Comparison of ENCODE assay signal across 25 cellular contexts in genomic region chr19:5060591-5061339, GRCh38.
DNase-seq lines count a peak whose midpoint lies in the region; ATAC-seq and TF ChIP-seq lines count a peak whose summit lies in the region.
"Had no signal": no experiment of that assay in that cellular context is flagged by ENCODE, and none has a peak within 500 bp of the region (broad histone marks: within the 10 kb centered on the region; RNA-seq: fewer than 3 reads in every experiment).

No MANE protein-coding gene starts in this region.

- TF ChIP-seq CTCF in GM23338 (conservative IDR thresholded peaks at IDR 0.05; ENCODE audit: low read depth in 2 of 2), result no peak
- no peak for TF ChIP-seq CTCF in psoas muscle (IDR thresholded peaks at IDR 0.05)

- H3K4me3 Mint-ChIP-seq in GM23338, result no peak overlapping the region
- H3K4me3 Mint-ChIP-seq: activated CD8-positive, alpha-beta T cell treated with anti-CD3 and anti-CD28 coated beads for 36 hours; activated naive CD4-positive, alpha-beta T cell treated with anti-CD3 and anti-CD28 coated beads, Interleukin-2, amount 50 U/mL, for 24 hours; activated T-helper 17 cell treated with anti-CD3 and anti-CD28 coated beads, Interleukin-2, amount 50 U/mL, for 72 hours; effector memory CD8-positive, alpha-beta T cell had no signal

- H3K27me3 ChIP-seq in GM23338 (ENCODE audit: insufficient read depth) (no peaks in the 10 kb centered on the region), psoas muscle (ENCODE audit: insufficient read depth in 3 of 3, low read length in 2 of 3) (no peaks in the 10 kb centered on the region)
- H3K27me3 ChIP-seq: BLaER1 treated with 17β-estradiol and CSF1 and Interleukin-3, amounts not matched to agents 10 nM and 100 nM; foreskin keratinocyte; stomach; transverse colon had no signal

- H3K27me3 Mint-ChIP-seq in GM23338 (ENCODE audit: insufficient read depth, low read depth, poor library complexity), result peaks cover 7% of the 10 kb centered on the region
- H3K27me3 Mint-ChIP-seq: activated CD8-positive, alpha-beta T cell treated with anti-CD3 and anti-CD28 coated beads for 36 hours; activated naive CD4-positive, alpha-beta T cell treated with anti-CD3 and anti-CD28 coated beads, Interleukin-2, amount 50 U/mL, for 24 hours; activated T-helper 17 cell treated with anti-CD3 and anti-CD28 coated beads, Interleukin-2, amount 50 U/mL, for 72 hours; effector memory CD8-positive, alpha-beta T cell had no signal

- H3K27ac Mint-ChIP-seq in GM23338, result peak overlapping the region; percentile 94
- H3K27ac Mint-ChIP-seq: activated CD8-positive, alpha-beta T cell treated with anti-CD3 and anti-CD28 coated beads for 36 hours; activated naive CD4-positive, alpha-beta T cell treated with anti-CD3 and anti-CD28 coated beads, Interleukin-2, amount 50 U/mL, for 24 hours; activated T-helper 17 cell treated with anti-CD3 and anti-CD28 coated beads, Interleukin-2, amount 50 U/mL, for 72 hours; effector memory CD8-positive, alpha-beta T cell had no signal

- no peaks in the 10 kb centered on the region for H3K9me2 ChIP-seq in GM23338 (ENCODE audit: insufficient read depth)

- H3K4me1 Mint-ChIP-seq in GM23338, result 0 out of 3 replicates have a peak, but pooled peaks cover 3% of the 10 kb centered on the region
- H3K4me1 Mint-ChIP-seq: activated naive CD4-positive, alpha-beta T cell treated with anti-CD3 and anti-CD28 coated beads, Interleukin-2, amount 50 U/mL, for 24 hours; activated T-helper 17 cell treated with anti-CD3 and anti-CD28 coated beads, Interleukin-2, amount 50 U/mL, for 72 hours had no signal

- intact Hi-C loops in left cardiac atrium (cut with DNase I) (loop anchor here in 1 of 2 donors (10.0 kb wide), 1 partner anchor 414 kb away; no protein-coding TSS in a partner anchor), psoas muscle (cut with DNase I) (no loop called here)

- no peak overlapping the region for H3K4me2 ChIP-seq in GM23338
- H3K4me2 ChIP-seq: BLaER1 treated with 17β-estradiol and CSF1 and Interleukin-3, amounts not matched to agents 10 nM and 100 nM had no signal

- no peak overlapping the region for H3K27ac ChIP-seq in GM23338 (ENCODE audit: low read depth)
- H3K27ac ChIP-seq in psoas muscle, result peak overlapping the region; percentile 91
- H3K27ac ChIP-seq: BLaER1 treated with 17β-estradiol and CSF1 and Interleukin-3, amounts not matched to agents 10 nM and 100 nM; foreskin keratinocyte; stomach; transverse colon had no signal

- no peaks in the 10 kb centered on the region; the same call in none of the 2 replicates for H4K20me1 ChIP-seq in GM23338 (replicated peaks; ENCODE audit: insufficient read depth)

- no peak for ATAC-seq in GM23338
- ATAC-seq in left cardiac atrium, result peak; percentile 60
- ATAC-seq in psoas muscle, result peak; percentile 88 to 95 (median 94)
- ATAC-seq: activated CD8-positive, alpha-beta T cell treated with anti-CD3 and anti-CD28 coated beads for 36 hours; activated T-helper 17 cell treated with anti-CD3 and anti-CD28 coated beads, Interleukin-2, amount 50 U/mL, for 72 hours; effector memory CD8-positive, alpha-beta T cell; foreskin keratinocyte had no signal

- H3K36me3 Mint-ChIP-seq in GM23338 (ENCODE audit: low read depth), result peaks cover 27% of the 10 kb centered on the region

- no peaks in the 10 kb centered on the region for H3F3A ChIP-seq in GM23338 (replicated peaks; ENCODE audit: low read depth)

- H3K9me3 Mint-ChIP-seq in GM23338, result peaks cover 11% of the 10 kb centered on the region
- H3K9me3 Mint-ChIP-seq: activated naive CD4-positive, alpha-beta T cell treated with anti-CD3 and anti-CD28 coated beads, Interleukin-2, amount 50 U/mL, for 24 hours; activated T-helper 17 cell treated with anti-CD3 and anti-CD28 coated beads, Interleukin-2, amount 50 U/mL, for 72 hours had no signal

- DNase-seq in GM23338 (ENCODE audit: low spot score) (no peak), NCI-H2171 (lab: John Stamatoyannopoulos, UW) (peak; percentile 15), left cardiac atrium (peak; percentile 68), psoas muscle (peak; percentile 71 to 93), RPMI8226 (no peak), NCI-H1105 treated with DMSO at 0.1 percent for 48 hours (lab: John Stamatoyannopoulos, UW) (no peak), T1000 (lab: John Stamatoyannopoulos, UW) (no peak)
- DNase-seq: activated CD8-positive, alpha-beta T cell treated with anti-CD3 and anti-CD28 coated beads for 36 hours; amygdala; COR-L47; cortex of kidney; DND-41; effector memory CD8-positive, alpha-beta T cell; foreskin keratinocyte; mesenchymal stem cell; NCI-H2081; NCI-H446; NCI-H82; stimulated activated CD4-positive, alpha-beta T cell treated with anti-CD3 and anti-CD28 coated beads, Interleukin-2, amount 100 ng/mL, for 24 hours; stomach; T-helper 2 cell; transverse colon had no signal

- 50 to 61% (median 57%) methylated on average over 32 of the region's 32 CpGs for WGBS in psoas muscle, 3 donors

- H3K79me2 ChIP-seq in GM23338 (replicated peaks; ENCODE audit: insufficient read depth), result no peaks in the 10 kb centered on the region

- H3K36me3 ChIP-seq in GM23338 (ENCODE audit: insufficient read depth) (0 out of 2 replicates have a peak, but pooled peaks cover 6% of the 10 kb centered on the region), psoas muscle (ENCODE audit: insufficient read depth in 1 of 2, low read depth in 1 of 2) (no peaks in the 10 kb centered on the region)

- H2AFZ ChIP-seq in GM23338, result no peak overlapping the region

- H3K4me3 ChIP-seq in GM23338 (no peak overlapping the region), psoas muscle (peak overlapping the region; percentile 47)
- H3K4me3 ChIP-seq: BLaER1 treated with 17β-estradiol and CSF1 and Interleukin-3, amounts not matched to agents 10 nM and 100 nM; stomach; transverse colon had no signal

- no peaks in the 10 kb centered on the region for H3K4me1 ChIP-seq in GM23338 (ENCODE audit: insufficient read depth)
- peaks cover 2% of the 10 kb centered on the region for H3K4me1 ChIP-seq in psoas muscle
- H3K4me1 ChIP-seq: foreskin keratinocyte, stomach, transverse colon had no signal

- H3K9me3 ChIP-seq in psoas muscle, result peaks cover 7% of the 10 kb centered on the region

TF ChIP-seq in GM23338, 12 proteins besides CTCF, POLR2A, EP300 and RAD21 (continues in another document):
- no peak for TF ChIP-seq ZNF462 (CRISPR knock-in tag; IDR thresholded peaks at IDR 0.05)

Comparison
In these comparisons a context has a peak if more than half of its experiments do, and no peak if none do; other contexts are left out.
1. DNase-seq: peak in NCI-H2171 (single experiment), left cardiac atrium (single experiment) and psoas muscle (2 of 2); none in GM23338 (single experiment), RPMI8226 (single experiment), NCI-H1105 treated with DMSO at 0.1 percent for 48 hours (single experiment) and T1000 (single experiment).